ENCODE assay signal across 18 cellular contexts in the genomic region with DNA sequence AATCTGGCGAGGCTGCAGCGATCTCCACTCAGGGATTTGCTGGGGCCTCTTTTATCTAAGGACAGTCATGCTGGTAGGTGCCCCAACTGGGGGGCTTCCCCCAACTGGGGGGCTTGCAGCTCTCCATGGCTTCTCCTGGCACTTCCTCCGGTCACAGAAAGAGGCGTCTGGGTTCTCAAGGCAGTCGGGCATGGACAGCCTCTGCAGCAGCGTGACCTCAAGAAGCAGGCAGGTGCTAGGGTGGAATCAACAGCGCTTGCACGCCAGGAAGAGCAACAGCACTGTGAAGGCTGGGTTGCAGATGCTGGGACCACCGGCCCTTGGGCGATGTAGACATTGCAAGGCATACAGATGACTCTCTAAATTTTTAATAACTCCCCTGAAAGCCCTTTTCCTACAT. TPM values are rescaled to one million over a fixed set of nuclear protein-coding genes. Genes with fewer than 3 reads are reported as not detected.
DNase-seq lines count a peak whose midpoint lies in the region; ATAC-seq and TF ChIP-seq lines count a peak whose summit lies in the region.
"Had no signal": no experiment of that assay in that cellular context is flagged by ENCODE, and none has a peak within 500 bp of the region (broad histone marks: within the 10 kb centered on the region; RNA-seq: fewer than 3 reads in every experiment).

No MANE protein-coding gene starts in this region.

- CTCF ChIA-PET in A673 (lab: Charles Lee) = interaction anchor here (1.1 kb wide), 1 partner anchor 37 kb away, joined by 3 read pairs; no protein-coding TSS in a partner anchor

- peaks cover 12% of the 10 kb centered on the region for H3K27me3 Mint-ChIP-seq in CD4-positive, CD25-positive, alpha-beta regulatory T cell
- no peaks in the 10 kb centered on the region for H3K27me3 Mint-ChIP-seq in activated T-helper 1 cell treated with anti-CD3 and anti-CD28 coated beads, Interleukin-12 subunit alpha, Interleukin-12 subunit beta, Interleukin-2, Interleukin-4 antibody, amounts not matched to agents 30 ng/mL and 10 ng/mL and 1 ng/mL, durations not matched to agents 14 hours and 24 hours and 36 hours (ENCODE audit: insufficient read depth)
- peaks cover 9% of the 10 kb centered on the region for H3K27me3 Mint-ChIP-seq in glutamatergic neuron (ENCODE audit: unreplicated experiment)

- POLR2A ChIA-PET in A673 (lab: Charles Lee; ENCODE audit: low non-redundant PET) = no interaction called here

- H3K4me1 Mint-ChIP-seq in CD4-positive, CD25-positive, alpha-beta regulatory T cell = peaks cover 58 to 99% (median 89%) of the 10 kb centered on the region in 4 donors
- peaks cover 98% of the 10 kb centered on the region for H3K4me1 Mint-ChIP-seq in activated T-helper 1 cell treated with anti-CD3 and anti-CD28 coated beads, Interleukin-12 subunit alpha, Interleukin-12 subunit beta, Interleukin-2, Interleukin-4 antibody, amounts not matched to agents 30 ng/mL and 10 ng/mL and 1 ng/mL, durations not matched to agents 14 hours and 24 hours and 36 hours (ENCODE audit: low read depth)
- peaks cover 13% of the 10 kb centered on the region for H3K4me1 Mint-ChIP-seq in glutamatergic neuron (ENCODE audit: low read depth, unreplicated experiment)

- H3K36me3 Mint-ChIP-seq in CD4-positive, CD25-positive, alpha-beta regulatory T cell = peaks cover 64% of the 10 kb centered on the region
- peaks cover 47% of the 10 kb centered on the region for H3K36me3 Mint-ChIP-seq in activated T-helper 1 cell treated with anti-CD3 and anti-CD28 coated beads, Interleukin-12 subunit alpha, Interleukin-12 subunit beta, Interleukin-2, Interleukin-4 antibody, amounts not matched to agents 30 ng/mL and 10 ng/mL and 1 ng/mL, durations not matched to agents 14 hours and 24 hours and 36 hours (ENCODE audit: low read depth)
- H3K36me3 Mint-ChIP-seq in glutamatergic neuron (ENCODE audit: unreplicated experiment) = peaks cover 5% of the 10 kb centered on the region

- H3K27ac Mint-ChIP-seq in CD4-positive, CD25-positive, alpha-beta regulatory T cell = peak overlapping the region; percentile 90 to 99 (median 97)
- H3K27ac Mint-ChIP-seq in activated T-helper 1 cell treated with anti-CD3 and anti-CD28 coated beads, Interleukin-12 subunit alpha, Interleukin-12 subunit beta, Interleukin-2, Interleukin-4 antibody, amounts not matched to agents 30 ng/mL and 10 ng/mL and 1 ng/mL, durations not matched to agents 14 hours and 24 hours and 36 hours = peak overlapping the region; percentile 67
- H3K27ac Mint-ChIP-seq in glutamatergic neuron (ENCODE audit: unreplicated experiment) = peak overlapping the region; percentile 31
- H3K27ac Mint-ChIP-seq: dendritic cell treated with granulocyte-macrophage colony-stimulating factor and Interleukin-4, amounts not matched to agents 40 ng/mL and 50 ng/mL, for 4 days had no signal

- no peak for ATAC-seq in CD4-positive, CD25-positive, alpha-beta regulatory T cell (ENCODE audit: low read depth in 2 of 2)
- ATAC-seq in GM18498 (IDR thresholded peaks at IDR 0.05; ENCODE audit: unreplicated experiment) (no peak), GM21737 (IDR thresholded peaks at IDR 0.05; ENCODE audit: unreplicated experiment) (no peak), HG03097 (IDR thresholded peaks at IDR 0.05; ENCODE audit: low FRiP score, unreplicated experiment) (no peak)
- ATAC-seq: foreskin keratinocyte had no signal

- H3K4me3 Mint-ChIP-seq in CD4-positive, CD25-positive, alpha-beta regulatory T cell = peak overlapping the region; percentile 79 to 81 (median 80)
- H3K4me3 Mint-ChIP-seq in activated T-helper 1 cell treated with anti-CD3 and anti-CD28 coated beads, Interleukin-12 subunit alpha, Interleukin-12 subunit beta, Interleukin-2, Interleukin-4 antibody, amounts not matched to agents 30 ng/mL and 10 ng/mL and 1 ng/mL, durations not matched to agents 14 hours and 24 hours and 36 hours = peak overlapping the region; percentile 47
- H3K4me3 Mint-ChIP-seq in glutamatergic neuron (ENCODE audit: unreplicated experiment) = no peak overlapping the region
- H3K4me3 Mint-ChIP-seq: dendritic cell treated with granulocyte-macrophage colony-stimulating factor and Interleukin-4, amounts not matched to agents 40 ng/mL and 50 ng/mL, for 4 days had no signal

- no peaks in the 10 kb centered on the region for H3K27me3 ChIP-seq in A673 (replicated peaks; ENCODE audit: insufficient read depth, low read depth, low read length, poor library complexity)
- H3K27me3 ChIP-seq in CD4-positive, CD25-positive, alpha-beta regulatory T cell (ENCODE audit: control insufficient read depth, insufficient read depth, low read length) = no peaks in the 10 kb centered on the region
- H3K27me3 ChIP-seq: foreskin keratinocyte, upper lobe of left lung had no signal

- no peak overlapping the region for H3K4me3 ChIP-seq in A673 (ENCODE audit: low read depth, low read length, poor library complexity, severe bottlenecking)
- H3K4me3 ChIP-seq in CD4-positive, CD25-positive, alpha-beta regulatory T cell (ENCODE audit: low read depth, low read length) = peak overlapping the region; percentile 63
- H3K4me3 ChIP-seq: stomach, upper lobe of left lung had no signal

- peaks cover 86% of the 10 kb centered on the region for H3K36me3 ChIP-seq in A673 (ENCODE audit: insufficient read depth, low read length, poor library complexity, severe bottlenecking)
- H3K36me3 ChIP-seq in CD4-positive, CD25-positive, alpha-beta regulatory T cell (ENCODE audit: control insufficient read depth, insufficient read depth, low read length) = peaks cover 71% of the 10 kb centered on the region
- H3K36me3 ChIP-seq: stomach, upper lobe of left lung, WERI-Rb-1 had no signal

- BruUV-seq in A673 (replicated peaks; lab: Mats Ljungman, UMichigan) = no TSS peak

- no peak for DNase-seq in A673 (ENCODE audit: low spot score)
- DNase-seq in CD4-positive, CD25-positive, alpha-beta regulatory T cell = peak in 1 of 3 donors; percentile 53
- DNase-seq in activated T-helper 1 cell treated with anti-CD3 and anti-CD28 coated beads, Interleukin-12 subunit alpha, Interleukin-12 subunit beta, Interleukin-2, Interleukin-4 antibody, amounts not matched to agents 30 ng/mL and 10 ng/mL and 1 ng/mL, durations not matched to agents 14 hours and 24 hours and 36 hours (ENCODE audit: low spot score) = no peak
- no peak for DNase-seq in glutamatergic neuron
- DNase-seq in RKO (ENCODE audit: low spot score) = no peak
- DNase-seq: foreskin keratinocyte, GDM1, kidney, NCI-H510A treated with DMSO at 0.1 percent for 48 hours, stomach, upper lobe of left lung, WERI-Rb-1 had no signal

- H3K9me3 ChIP-seq in A673 (ENCODE audit: low read depth, low read length, poor library complexity, severe bottlenecking) = no peaks in the 10 kb centered on the region
- H3K9me3 ChIP-seq in CD4-positive, CD25-positive, alpha-beta regulatory T cell (ENCODE audit: control insufficient read depth in 2 of 2, low read length in 2 of 2) = no peaks in the 10 kb centered on the region
- H3K9me3 ChIP-seq: stomach, upper lobe of left lung had no signal

- intact Hi-C loops in A673 (cut with micrococcal nuclease; ENCODE audit: unreplicated experiment) = no loop called here
- intact Hi-C loops in activated T-helper 1 cell treated with anti-CD3 and anti-CD28 coated beads, Interleukin-12 subunit alpha, Interleukin-12 subunit beta, Interleukin-2, Interleukin-4 antibody, amounts not matched to agents 30 ng/mL and 10 ng/mL and 1 ng/mL, durations not matched to agents 14 hours and 24 hours and 36 hours (cut with micrococcal nuclease) = loop anchor here (1.0 to 2.0 kb wide), 2 partner anchors 10 to 33 kb away; no protein-coding TSS in a partner anchor

- TF ChIP-seq CTCF in A673 (conservative IDR thresholded peaks at IDR 0.05; ENCODE audit: low read depth, low read length) (no peak), glutamatergic neuron (IDR thresholded peaks at IDR 0.05; ENCODE audit: partially characterized antibody, unreplicated experiment) (no peak)

- H3K4me1 ChIP-seq in A673 (ENCODE audit: insufficient read depth, low read length, poor library complexity, severe bottlenecking) = peaks cover 51% of the 10 kb centered on the region
- peaks cover 99% of the 10 kb centered on the region for H3K4me1 ChIP-seq in CD4-positive, CD25-positive, alpha-beta regulatory T cell (ENCODE audit: control insufficient read depth, insufficient read depth, low read length, poor library complexity, severe bottlenecking)
- H3K4me1 ChIP-seq: foreskin keratinocyte, parathyroid adenoma had no signal

- no peaks in the 10 kb centered on the region for H3K9me3 Mint-ChIP-seq in CD4-positive, CD25-positive, alpha-beta regulatory T cell
- no peaks in the 10 kb centered on the region for H3K9me3 Mint-ChIP-seq in activated T-helper 1 cell treated with anti-CD3 and anti-CD28 coated beads, Interleukin-12 subunit alpha, Interleukin-12 subunit beta, Interleukin-2, Interleukin-4 antibody, amounts not matched to agents 30 ng/mL and 10 ng/mL and 1 ng/mL, durations not matched to agents 14 hours and 24 hours and 36 hours
- peaks cover 6% of the 10 kb centered on the region for H3K9me3 Mint-ChIP-seq in glutamatergic neuron (ENCODE audit: unreplicated experiment)
- H3K9me3 Mint-ChIP-seq: dendritic cell treated with granulocyte-macrophage colony-stimulating factor and Interleukin-4, amounts not matched to agents 40 ng/mL and 50 ng/mL, for 4 days had no signal

- H3K27ac ChIP-seq in A673 (ENCODE audit: low read depth, low read length, poor library complexity, severe bottlenecking) = peak overlapping the region; percentile 48
- H3K27ac ChIP-seq in CD4-positive, CD25-positive, alpha-beta regulatory T cell (ENCODE audit: insufficient read depth, low read length, poor library complexity, severe bottlenecking) = peak overlapping the region; percentile 99
- H3K27ac ChIP-seq: epithelial cell of prostate, foreskin keratinocyte, parathyroid adenoma, stomach, upper lobe of left lung, WERI-Rb-1 had no signal

RNA-seq across cellular contexts. Expression of gene BCL11B, which starts 46.2 kb away (rescaled TPM):
- 80.6 and 81.3 TPM in 2 replicates for total RNA-seq in A673 (2021)
- 210 TPM for total RNA-seq in CD4-positive, CD25-positive, alpha-beta regulatory T cell
- polyA plus RNA-seq in CD4-positive, CD25-positive, alpha-beta regulatory T cell = 1 to 10 TPM; 5.3 to 5.7 (median 5.4) TPM
- 43.5 and 45.4 TPM in 2 replicates for total RNA-seq in activated T-helper 1 cell treated with anti-CD3 and anti-CD28 coated beads, Interleukin-12 subunit alpha, Interleukin-12 subunit beta, Interleukin-2, Interleukin-4 antibody, amounts not matched to agents 30 ng/mL and 10 ng/mL and 1 ng/mL, durations not matched to agents 14 hours and 24 hours and 36 hours
- total RNA-seq in glutamatergic neuron (ENCODE audit: unreplicated experiment) = 2.6 TPM

Comparison
In these comparisons a context has a peak if more than half of its experiments do, and no peak if none do; other contexts are left out.
1. H3K27ac Mint-ChIP-seq: peak in every context shown above with its lines; median percentile 97 in CD4-positive, CD25-positive, alpha-beta regulatory T cell; 67 in activated T-helper 1 cell treated with anti-CD3 and anti-CD28 coated beads, Interleukin-12 subunit alpha, Interleukin-12 subunit beta, Interleukin-2, Interleukin-4 antibody, amounts not matched to agents 30 ng/mL and 10 ng/mL and 1 ng/mL, durations not matched to agents 14 hours and 24 hours and 36 hours; 31 in glutamatergic neuron.
2. RNA of gene BCL11B, which starts 46.2 kb away (total RNA-seq): 210 TPM in CD4-positive, CD25-positive, alpha-beta regulatory T cell (single experiment), 80.6 to 81.3 TPM in A673 and 43.5 to 45.4 TPM in activated T-helper 1 cell treated with anti-CD3 and anti-CD28 coated beads, Interleukin-12 subunit alpha, Interleukin-12 subunit beta, Interleukin-2, Interleukin-4 antibody, amounts not matched to agents 30 ng/mL and 10 ng/mL and 1 ng/mL, durations not matched to agents 14 hours and 24 hours and 36 hours; 2.6 TPM in glutamatergic neuron (single experiment); every median in the first group is over 10 times any median in the second.